In the genomic region with DNA sequence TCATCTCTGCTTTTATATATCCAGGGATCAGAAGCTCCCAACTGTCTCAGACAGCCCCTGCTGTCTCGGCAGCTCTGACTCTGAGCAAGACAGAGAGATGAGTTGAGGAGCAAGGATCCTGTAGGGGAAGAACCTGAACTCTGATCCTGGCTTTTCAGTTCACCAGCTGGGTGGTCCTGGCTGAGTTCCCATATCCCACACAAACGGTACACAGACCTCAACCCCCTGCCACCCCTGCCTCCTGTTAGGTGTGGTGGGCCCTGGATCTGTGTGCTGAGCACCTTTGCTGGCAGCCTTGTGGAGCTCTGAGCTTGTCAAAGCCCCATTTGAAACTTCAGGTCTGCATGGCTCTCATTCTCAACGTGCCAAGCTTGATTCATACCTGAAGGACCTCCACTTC, we compare ENCODE assay signal across 39 cellular contexts. TPM values are rescaled to one million over a fixed set of nuclear protein-coding genes. Genes with fewer than 3 reads are reported as not detected.
"Had no signal": no experiment of that assay in that cellular context is flagged by ENCODE, and none has a peak within 500 bp of the region (broad histone marks: within the 10 kb centered on the region; RNA-seq: fewer than 3 reads in every experiment).

No MANE protein-coding gene starts in this region.

- ATAC-seq: activated CD8-positive, alpha-beta memory T cell treated with anti-CD3 and anti-CD28 coated beads, Interleukin-2, amount 10 ng/mL, durations not matched to agents 7 days and 5 days; activated CD8-positive, alpha-beta T cell treated with anti-CD3 and anti-CD28 coated beads, Interleukin-2, amount 10 ng/mL, durations not matched to agents 7 days and 5 days; activated naive CD4-positive, alpha-beta T cell treated with anti-CD3 and anti-CD28 coated beads, Interleukin-2, amount 50 U/mL, for 72 hours; activated T-cell treated with anti-CD3 and anti-CD28 coated beads, Interleukin-2, amount 50 U/mL, for 4 hours; activated T-cell treated with anti-CD3 and anti-CD28 coated beads, Interleukin-2, amount 50 U/mL, for 72 hours; activated T-helper 17 cell treated with anti-CD3 and anti-CD28 coated beads, Interleukin-2, amount 50 U/mL, for 72 hours; body of pancreas had no signal

- H3K4me3 ChIP-seq: adrenal gland, body of pancreas, breast epithelium had no signal

- H3K4me1 ChIP-seq: adrenal gland, body of pancreas, breast epithelium had no signal

- H3K9me3 Mint-ChIP-seq: activated B cell treated with CpG ODN at 0.5 μM for 24 hours; activated CD4-positive, alpha-beta memory T cell treated with anti-CD3 and anti-CD28 coated beads, Interleukin-2, amount 10 ng/mL, durations not matched to agents 7 days and 5 days; activated naive CD4-positive, alpha-beta T cell treated with anti-CD3 and anti-CD28 coated beads for 36 hours; activated T-helper 1 cell treated with anti-CD3 and anti-CD28 coated beads, Interleukin-12 subunit alpha, Interleukin-12 subunit beta, Interleukin-2, Interleukin-4 antibody, amounts not matched to agents 30 ng/mL and 10 ng/mL and 1 ng/mL, durations not matched to agents 14 hours and 24 hours and 36 hours; activated T-helper 17 cell treated with anti-CD3 and anti-CD28 coated beads, Interleukin-2, amount 50 U/mL, for 72 hours; T-helper 1 cell treated with Interleukin-12 subunit alpha and Interleukin-12 subunit beta and Interleukin-4 antibody, amounts not matched to agents 30 μg/mL and 1 μg/mL, for 36 hours; T-helper 2 cell treated with Interferon-gamma antibody and Interleukin-4, amounts not matched to agents 5 μg/mL and 100 μg/mL, for 36 hours had no signal

- H3K4me1 Mint-ChIP-seq: activated B cell treated with CpG ODN at 0.5 μM for 24 hours; activated CD4-positive, alpha-beta memory T cell treated with anti-CD3 and anti-CD28 coated beads, Interleukin-2, amount 10 ng/mL, durations not matched to agents 7 days and 5 days; activated CD4-positive, alpha-beta T cell treated with anti-CD3 and anti-CD28 coated beads, Interleukin-2, amount 10 ng/mL, durations not matched to agents 7 days and 5 days; activated CD8-positive, alpha-beta memory T cell treated with anti-CD3 and anti-CD28 coated beads, Interleukin-2, amount 10 ng/mL, durations not matched to agents 7 days and 5 days; activated naive CD8-positive, alpha-beta T cell treated with anti-CD3 and anti-CD28 coated beads for 36 hours; activated T-helper 17 cell treated with anti-CD3 and anti-CD28 coated beads, Interleukin-2, amount 50 U/mL, for 72 hours had no signal

- H3K9me3 ChIP-seq: adrenal gland, body of pancreas, breast epithelium had no signal

- FAIRE-seq: astrocyte, TTC549 had no signal

- H3K36me3 Mint-ChIP-seq: activated CD8-positive, alpha-beta memory T cell treated with anti-CD3 and anti-CD28 coated beads, Interleukin-2, amount 10 ng/mL, durations not matched to agents 7 days and 5 days; activated naive CD4-positive, alpha-beta T cell treated with anti-CD3 and anti-CD28 coated beads, Interleukin-2, amount 50 U/mL, for 72 hours; activated naive CD8-positive, alpha-beta T cell treated with anti-CD3 and anti-CD28 coated beads for 36 hours had no signal

- H3K4me3 Mint-ChIP-seq: activated B cell treated with CpG ODN at 0.5 μM for 24 hours; activated CD4-positive, alpha-beta memory T cell treated with anti-CD3 and anti-CD28 coated beads, Interleukin-2, amount 10 ng/mL, durations not matched to agents 7 days and 5 days; activated CD4-positive, alpha-beta T cell treated with anti-CD3 and anti-CD28 coated beads, Interleukin-2, amount 10 ng/mL, durations not matched to agents 7 days and 5 days; activated CD8-positive, alpha-beta memory T cell treated with anti-CD3 and anti-CD28 coated beads, Interleukin-2, amount 10 ng/mL, durations not matched to agents 7 days and 5 days; activated CD8-positive, alpha-beta T cell treated with anti-CD3 and anti-CD28 coated beads, Interleukin-2, amount 10 ng/mL, durations not matched to agents 7 days and 5 days; activated naive CD4-positive, alpha-beta T cell treated with anti-CD3 and anti-CD28 coated beads for 36 hours; activated naive CD8-positive, alpha-beta T cell treated with anti-CD3 and anti-CD28 coated beads for 36 hours; activated T-cell treated with anti-CD3 and anti-CD28 coated beads, Interleukin-2, amount 50 U/mL, for 4 hours; activated T-cell treated with anti-CD3 and anti-CD28 coated beads, Interleukin-2, amount 50 U/mL, for 72 hours; activated T-helper 1 cell treated with anti-CD3 and anti-CD28 coated beads, Interleukin-12 subunit alpha, Interleukin-12 subunit beta, Interleukin-2, Interleukin-4 antibody, amounts not matched to agents 30 ng/mL and 10 ng/mL and 1 ng/mL, durations not matched to agents 14 hours and 24 hours and 36 hours; activated T-helper 17 cell treated with anti-CD3 and anti-CD28 coated beads, Interleukin-2, amount 50 U/mL, for 72 hours; T-helper 1 cell treated with Interleukin-12 subunit alpha and Interleukin-12 subunit beta and Interleukin-4 antibody, amounts not matched to agents 30 μg/mL and 1 μg/mL, for 36 hours; T-helper 2 cell treated with Interferon-gamma antibody and Interleukin-4, amounts not matched to agents 5 μg/mL and 100 μg/mL, for 36 hours had no signal

- H3K27ac ChIP-seq: adrenal gland, body of pancreas, brain microvascular endothelial cell, breast epithelium, VCaP had no signal

- H3K27me3 Mint-ChIP-seq: activated CD4-positive, alpha-beta memory T cell treated with anti-CD3 and anti-CD28 coated beads, Interleukin-2, amount 10 ng/mL, durations not matched to agents 7 days and 5 days had no signal

- H3K27ac Mint-ChIP-seq: activated B cell treated with CpG ODN at 0.5 μM for 24 hours; activated CD4-positive, alpha-beta memory T cell treated with anti-CD3 and anti-CD28 coated beads, Interleukin-2, amount 10 ng/mL, durations not matched to agents 7 days and 5 days; activated CD4-positive, alpha-beta T cell treated with anti-CD3 and anti-CD28 coated beads, Interleukin-2, amount 10 ng/mL, durations not matched to agents 7 days and 5 days; activated CD8-positive, alpha-beta memory T cell treated with anti-CD3 and anti-CD28 coated beads, Interleukin-2, amount 10 ng/mL, durations not matched to agents 7 days and 5 days; activated CD8-positive, alpha-beta T cell treated with anti-CD3 and anti-CD28 coated beads, Interleukin-2, amount 10 ng/mL, durations not matched to agents 7 days and 5 days; activated naive CD4-positive, alpha-beta T cell treated with anti-CD3 and anti-CD28 coated beads for 36 hours; activated naive CD4-positive, alpha-beta T cell treated with anti-CD3 and anti-CD28 coated beads, Interleukin-2, amount 50 U/mL, for 72 hours; activated naive CD8-positive, alpha-beta T cell treated with anti-CD3 and anti-CD28 coated beads for 36 hours; activated T-cell treated with anti-CD3 and anti-CD28 coated beads, Interleukin-2, amount 50 U/mL, for 72 hours; activated T-helper 1 cell treated with anti-CD3 and anti-CD28 coated beads, Interleukin-12 subunit alpha, Interleukin-12 subunit beta, Interleukin-2, Interleukin-4 antibody, amounts not matched to agents 30 ng/mL and 10 ng/mL and 1 ng/mL, durations not matched to agents 14 hours and 24 hours and 36 hours; activated T-helper 17 cell treated with anti-CD3 and anti-CD28 coated beads, Interleukin-2, amount 50 U/mL, for 72 hours; T-helper 1 cell treated with Interleukin-12 subunit alpha and Interleukin-12 subunit beta and Interleukin-4 antibody, amounts not matched to agents 30 μg/mL and 1 μg/mL, for 36 hours; T-helper 2 cell treated with Interferon-gamma antibody and Interleukin-4, amounts not matched to agents 5 μg/mL and 100 μg/mL, for 36 hours had no signal

- DNase-seq: activated B cell treated with CpG ODN at 0.5 μM for 24 hours; activated CD4-positive, alpha-beta memory T cell treated with anti-CD3 and anti-CD28 coated beads, Interleukin-2, amount 10 ng/mL, durations not matched to agents 7 days and 5 days; activated CD4-positive, alpha-beta T cell treated with anti-CD3 and anti-CD28 coated beads for 48 hours; activated CD4-positive, alpha-beta T cell treated with anti-CD3 and anti-CD28 coated beads, Interleukin-2, amount 10 ng/mL, durations not matched to agents 7 days and 5 days; activated CD4-positive, alpha-beta T cell treated with anti-CD3 and anti-CD28 coated beads, Interleukin-2, amount 50 U/mL, for 48 hours; activated CD4-positive, CD25-positive, alpha-beta regulatory T cell treated with anti-CD3 and anti-CD28 coated beads, Interleukin-2, amount 50 U/mL, for 72 hours; activated CD8-positive, alpha-beta memory T cell treated with anti-CD3 and anti-CD28 coated beads for 24 hours; activated CD8-positive, alpha-beta memory T cell treated with anti-CD3 and anti-CD28 coated beads, Interleukin-2, amount 10 ng/mL, durations not matched to agents 7 days and 5 days; activated CD8-positive, alpha-beta memory T cell treated with anti-CD3 and anti-CD28 coated beads, Interleukin-2, amount 50 U/mL, for 48 hours; activated CD8-positive, alpha-beta T cell treated with anti-CD3 and anti-CD28 coated beads, Interleukin-2, amount 10 ng/mL, durations not matched to agents 7 days and 5 days; activated effector memory CD4-positive, alpha-beta T cell treated with anti-CD3 and anti-CD28 coated beads, Interleukin-2, amount 50 U/mL, for 16 hours; activated gamma-delta T cell treated with Interleukin-2 at 50 U/mL for 16 hours; activated naive CD4-positive, alpha-beta T cell; activated naive CD4-positive, alpha-beta T cell treated with anti-CD3 and anti-CD28 coated beads for 36 hours; activated naive CD4-positive, alpha-beta T cell treated with anti-CD3 and anti-CD28 coated beads, Interleukin-2, amount 50 U/mL, for 16 hours; activated naive CD8-positive, alpha-beta T cell treated with anti-CD3 and anti-CD28 coated beads for 36 hours; activated T-cell treated with anti-CD3 and anti-CD28 coated beads, Interleukin-2, amount 50 U/mL, for 1 hour; activated T-cell treated with anti-CD3 and anti-CD28 coated beads, Interleukin-2, amount 50 U/mL, for 4 hours; activated T-cell treated with anti-CD3 and anti-CD28 coated beads, Interleukin-2, amount 50 U/mL, for 72 hours; adrenal gland; amniotic stem cell; aorta; body of pancreas; brain microvascular endothelial cell; central memory CD4-positive, alpha-beta T cell; SW 1271; T-helper 1 cell; T-helper 2 cell; T-helper 9 cell had no signal

- H3K27me3 ChIP-seq: adrenal gland, body of pancreas, brain microvascular endothelial cell had no signal

- H3K36me3 ChIP-seq: adrenal gland, brain microvascular endothelial cell, breast epithelium had no signal

RNA-seq across cellular contexts. Expression of gene GPR26, which starts 54.3 kb away (rescaled TPM):
- total RNA-seq: activated B cell treated with CpG ODN at 0.5 μM for 24 hours; activated CD4-positive, alpha-beta memory T cell treated with anti-CD3 and anti-CD28 coated beads, Interleukin-2, amount 10 ng/mL, durations not matched to agents 7 days and 5 days; activated CD4-positive, alpha-beta T cell treated with anti-CD3 and anti-CD28 coated beads, Interleukin-2, amount 10 ng/mL, durations not matched to agents 7 days and 5 days; activated CD8-positive, alpha-beta memory T cell treated with anti-CD3 and anti-CD28 coated beads, Interleukin-2, amount 10 ng/mL, durations not matched to agents 7 days and 5 days; activated CD8-positive, alpha-beta T cell treated with anti-CD3 and anti-CD28 coated beads, Interleukin-2, amount 10 ng/mL, durations not matched to agents 7 days and 5 days; activated naive CD4-positive, alpha-beta T cell treated with anti-CD3 and anti-CD28 coated beads for 36 hours; activated naive CD4-positive, alpha-beta T cell treated with anti-CD3 and anti-CD28 coated beads, Interleukin-2, amount 50 U/mL, for 72 hours; activated naive CD8-positive, alpha-beta T cell treated with anti-CD3 and anti-CD28 coated beads for 36 hours; activated T-cell treated with anti-CD3 and anti-CD28 coated beads, Interleukin-2, amount 50 U/mL, for 4 hours; activated T-cell treated with anti-CD3 and anti-CD28 coated beads, Interleukin-2, amount 50 U/mL, for 72 hours; activated T-helper 1 cell treated with anti-CD3 and anti-CD28 coated beads, Interleukin-12 subunit alpha, Interleukin-12 subunit beta, Interleukin-2, Interleukin-4 antibody, amounts not matched to agents 30 ng/mL and 10 ng/mL and 1 ng/mL, durations not matched to agents 14 hours and 24 hours and 36 hours; activated T-helper 17 cell treated with anti-CD3 and anti-CD28 coated beads, Interleukin-2, amount 50 U/mL, for 72 hours; adrenal gland; aorta; body of pancreas; breast epithelium; cardiac septum had no signal
- polyA plus RNA-seq: adrenal gland, aorta had no signal
